12 cellular contexts compared by ENCODE assay signal in genomic region chr18:11147962-11148654, GRCh38. TPM values are rescaled to one million over a fixed set of nuclear protein-coding genes. Genes with fewer than 3 reads are reported as not detected.
A peak's percentile ranks its signal among the peaks of the same experiment; 100 is the strongest.
DNase-seq lines count a peak whose midpoint lies in the region; ATAC-seq, FAIRE-seq and TF ChIP-seq lines count a peak whose summit lies in the region.
"Had no signal": no experiment of that assay in that cellular context is flagged by ENCODE, and none has a peak within 500 bp of the region (broad histone marks: within the 10 kb centered on the region; RNA-seq: fewer than 3 reads in every experiment).

No MANE protein-coding gene starts in this region.

- POLR2A ChIA-PET in CD8-positive, alpha-beta memory T cell (lab: Charles Lee) = no interaction called here

- H3K9ac ChIP-seq in astrocyte (ENCODE audit: low read length) = no peak overlapping the region
- peak overlapping the region in 1 of 3 donors; percentile 32 for H3K9ac ChIP-seq in skeletal muscle tissue (ENCODE audit: low read depth in 1 of 3, low read length in 3 of 3)
- no peak overlapping the region for H3K9ac ChIP-seq in MM.1S (ENCODE audit: low read length)

- H4K20me1 ChIP-seq in astrocyte (ENCODE audit: insufficient read depth, low read length) (no peaks in the 10 kb centered on the region), MM.1S (ENCODE audit: insufficient read depth, low read length) (no peaks in the 10 kb centered on the region)

- H2AFZ ChIP-seq in astrocyte (ENCODE audit: low read depth, low read length) (peak overlapping the region; percentile 37), MM.1S (ENCODE audit: low read length) (no peak overlapping the region)

- H3K27ac ChIP-seq in astrocyte (ENCODE audit: low read depth, low read length) (no peak overlapping the region), skeletal muscle tissue (ENCODE audit: low read depth, low read length) (no peak overlapping the region), MM.1S (ENCODE audit: low read length) (no peak overlapping the region)
- no peak overlapping the region for H3K27ac ChIP-seq in CD8-positive, alpha-beta memory T cell (ENCODE audit: low read depth, low read length)

- H3K27me3 ChIP-seq in astrocyte (ENCODE audit: insufficient read depth, low read length) (peaks cover 58% of the 10 kb centered on the region), kidney epithelial cell (ENCODE audit: control insufficient read depth, insufficient read depth, low read length) (peaks cover 51% of the 10 kb centered on the region), skeletal muscle tissue (ENCODE audit: control insufficient read depth in 3 of 3, insufficient read depth in 3 of 3, low read length in 3 of 3) (peaks cover 27 to 36% (median 35%) of the 10 kb centered on the region in 3 donors), HAP-1 (ENCODE audit: low read depth) (no peaks in the 10 kb centered on the region), MM.1S (replicated peaks; ENCODE audit: insufficient read depth, low read length) (no peaks in the 10 kb centered on the region)
- no peaks in the 10 kb centered on the region for H3K27me3 ChIP-seq in CD8-positive, alpha-beta memory T cell (ENCODE audit: insufficient read depth, low read length, poor library complexity, severe bottlenecking)

- no peaks in the 10 kb centered on the region for H3K9me3 Mint-ChIP-seq in astrocyte (ENCODE audit: unreplicated experiment)
- no peaks in the 10 kb centered on the region for H3K9me3 Mint-ChIP-seq in activated T-cell treated with anti-CD3 and anti-CD28 coated beads, Interleukin-2, amount 50 U/mL, for 72 hours
- H3K9me3 Mint-ChIP-seq in CD8-positive, alpha-beta memory T cell = peaks cover 0 to 9% (median 4%) of the 10 kb centered on the region in 5 donors

- in situ Hi-C loops in HAP-1 (cut with MboI; ENCODE audit: low sequenced_read_pairs) = no loop called here

- no peaks in the 10 kb centered on the region for H3F3A ChIP-seq in MM.1S (ENCODE audit: insufficient read depth, low read length)

- DNase-seq in astrocyte (ENCODE audit: low read depth) = no peak
- DNase-seq in kidney epithelial cell (ENCODE audit: low read depth) = no peak
- no peak for DNase-seq in HAP-1 (ENCODE audit: low spot score in 2 of 2)
- no peak for DNase-seq in activated T-cell treated with anti-CD3 and anti-CD28 coated beads, Interleukin-2, amount 50 U/mL, for 72 hours
- DNase-seq in CD8-positive, alpha-beta memory T cell = no peak
- no peak for DNase-seq in MM.1S
- DNase-seq: left cardiac atrium; stimulated activated CD4-positive, alpha-beta T cell treated with anti-CD3 and anti-CD28 coated beads, Interleukin-4, amount 100 ng/mL, for 4 hours had no signal

- CTCF ChIA-PET in CD8-positive, alpha-beta memory T cell (lab: Charles Lee) = no interaction called here

- no peak for FAIRE-seq in astrocyte (lab: Jason Lieb, UNC)
- FAIRE-seq: bronchial epithelial cell had no signal

- H3K4me1 ChIP-seq in astrocyte (ENCODE audit: insufficient read depth, low read length) (no peaks in the 10 kb centered on the region), skeletal muscle tissue (ENCODE audit: control insufficient read depth in 3 of 3, insufficient read depth in 3 of 3, low read length in 3 of 3) (peaks cover 6 to 23% (median 9%) of the 10 kb centered on the region in 3 donors), HAP-1 (no peaks in the 10 kb centered on the region), MM.1S (ENCODE audit: low read length) (no peaks in the 10 kb centered on the region)
- no peaks in the 10 kb centered on the region for H3K4me1 ChIP-seq in CD8-positive, alpha-beta memory T cell (ENCODE audit: insufficient read depth, low read length)

- no peaks in the 10 kb centered on the region for H3K79me2 ChIP-seq in astrocyte (ENCODE audit: insufficient read depth, low read length)
- no peaks in the 10 kb centered on the region for H3K79me2 ChIP-seq in MM.1S (ENCODE audit: low read length)

- H3K4me2 ChIP-seq in astrocyte (ENCODE audit: low read length) = peak overlapping the region; percentile 82
- no peak overlapping the region for H3K4me2 ChIP-seq in MM.1S (ENCODE audit: low read depth, low read length)

- H3K36me3 Mint-ChIP-seq in astrocyte (ENCODE audit: low read depth, unreplicated experiment) = peaks cover 3% of the 10 kb centered on the region
- H3K36me3 Mint-ChIP-seq in activated T-cell treated with anti-CD3 and anti-CD28 coated beads, Interleukin-2, amount 50 U/mL, for 72 hours (ENCODE audit: insufficient read depth in 2 of 2) = no peaks in the 10 kb centered on the region
- no peaks in the 10 kb centered on the region for H3K36me3 Mint-ChIP-seq in CD8-positive, alpha-beta memory T cell

- H3K27me3 Mint-ChIP-seq in astrocyte (ENCODE audit: low read depth, unreplicated experiment) = peaks cover 48% of the 10 kb centered on the region
- peaks cover 37% of the 10 kb centered on the region for H3K27me3 Mint-ChIP-seq in activated T-cell treated with anti-CD3 and anti-CD28 coated beads, Interleukin-2, amount 50 U/mL, for 72 hours (ENCODE audit: low read depth)
- H3K27me3 Mint-ChIP-seq in CD8-positive, alpha-beta memory T cell = peaks cover 11 to 30% of the 10 kb centered on the region in 2 donors

- H3K9me3 ChIP-seq in astrocyte (ENCODE audit: insufficient read depth, low read depth, low read length) (no peaks in the 10 kb centered on the region), skeletal muscle tissue (ENCODE audit: control insufficient read depth in 3 of 3, low read length in 3 of 3) (peaks cover 0 to 2% (median 0%) of the 10 kb centered on the region in 3 donors), HAP-1 (no peaks in the 10 kb centered on the region), MM.1S (replicated peaks; ENCODE audit: insufficient read depth, low read length) (no peaks in the 10 kb centered on the region)
- H3K9me3 ChIP-seq in CD8-positive, alpha-beta memory T cell (ENCODE audit: low read length) = no peaks in the 10 kb centered on the region

- no peaks in the 10 kb centered on the region for H3K36me3 ChIP-seq in astrocyte (ENCODE audit: insufficient read depth, low read length)
- no peaks in the 10 kb centered on the region for H3K36me3 ChIP-seq in kidney epithelial cell (ENCODE audit: control insufficient read depth, insufficient read depth, low read length)
- H3K36me3 ChIP-seq in skeletal muscle tissue (ENCODE audit: control insufficient read depth in 3 of 3, insufficient read depth in 3 of 3, low read length in 3 of 3) = no peaks in the 10 kb centered on the region
- no peaks in the 10 kb centered on the region for H3K36me3 ChIP-seq in HAP-1 (replicated peaks)
- no peaks in the 10 kb centered on the region for H3K36me3 ChIP-seq in CD8-positive, alpha-beta memory T cell (ENCODE audit: insufficient read depth, low read length)
- H3K36me3 ChIP-seq in MM.1S (replicated peaks; ENCODE audit: insufficient read depth, low read length) = no peaks in the 10 kb centered on the region

- no peak for ATAC-seq in activated T-cell treated with anti-CD3 and anti-CD28 coated beads, Interleukin-2, amount 50 U/mL, for 72 hours (replicated peaks in 1 of 2)

- H3K4me3 ChIP-seq in GM12875 (ENCODE audit: low read depth, low read length) (peak overlapping the region; percentile 63), astrocyte (ENCODE audit: insufficient read depth, low read depth, low read length) (no peak overlapping the region), kidney epithelial cell (ENCODE audit: low read depth, low read length) (peak overlapping the region; percentile 12), skeletal muscle tissue (ENCODE audit: low read length in 3 of 3) (peak overlapping the region in 2 of 3 donors; percentile 24 to 69), HAP-1 (no peak overlapping the region), MM.1S (ENCODE audit: low read length) (no peak overlapping the region)
- H3K4me3 ChIP-seq in CD8-positive, alpha-beta memory T cell (ENCODE audit: low read length) = no peak overlapping the region

- no peak overlapping the region for H3K27ac Mint-ChIP-seq in astrocyte (ENCODE audit: unreplicated experiment)
- H3K27ac Mint-ChIP-seq in activated T-cell treated with anti-CD3 and anti-CD28 coated beads, Interleukin-2, amount 50 U/mL, for 72 hours = no peak overlapping the region
- H3K27ac Mint-ChIP-seq in CD8-positive, alpha-beta memory T cell = no peak overlapping the region

- no peaks in the 10 kb centered on the region for H3K4me1 Mint-ChIP-seq in astrocyte (ENCODE audit: low read depth, unreplicated experiment)
- H3K4me1 Mint-ChIP-seq in activated T-cell treated with anti-CD3 and anti-CD28 coated beads, Interleukin-2, amount 50 U/mL, for 72 hours (ENCODE audit: low read depth) = no peaks in the 10 kb centered on the region
- peaks cover 0 to 4% (median 0%) of the 10 kb centered on the region in 3 donors for H3K4me1 Mint-ChIP-seq in CD8-positive, alpha-beta memory T cell

- TF ChIP-seq CTCF in GM12875 (IDR thresholded peaks at IDR 0.05; ENCODE audit: borderline replicate concordance, insufficient read depth, low read depth, low read length) = no peak
- no peak for TF ChIP-seq CTCF in astrocyte (IDR thresholded peaks at IDR 0.05; ENCODE audit: insufficient read depth, low read depth, low read length)
- no peak for TF ChIP-seq CTCF in kidney epithelial cell (IDR thresholded peaks at IDR 0.05; ENCODE audit: insufficient read depth, low read length, poor library complexity, severe bottlenecking)
- no peak for TF ChIP-seq CTCF in MM.1S (IDR thresholded peaks at IDR 0.05; ENCODE audit: low read length)

- H3K9me2 ChIP-seq in MM.1S (replicated peaks; ENCODE audit: insufficient read depth, low read length) = no peaks in the 10 kb centered on the region

- peak overlapping the region; percentile 82 for H3K4me3 Mint-ChIP-seq in astrocyte (ENCODE audit: unreplicated experiment)
- H3K4me3 Mint-ChIP-seq in activated T-cell treated with anti-CD3 and anti-CD28 coated beads, Interleukin-2, amount 50 U/mL, for 72 hours = peak overlapping the region in 1 of 2 donors; percentile 44
- H3K4me3 Mint-ChIP-seq in CD8-positive, alpha-beta memory T cell = no peak overlapping the region

RNA-seq across cellular contexts. Expression of gene PIEZO2, which starts 1.3 kb away (rescaled TPM):
- 5.3 and 11.8 TPM in 2 replicates for total RNA-seq in astrocyte
- 1.1 and 1.8 TPM in 2 replicates for total RNA-seq in kidney epithelial cell
- total RNA-seq in skeletal muscle tissue = 41.2 TPM
- not detected for total RNA-seq in activated T-cell treated with anti-CD3 and anti-CD28 coated beads, Interleukin-2, amount 50 U/mL, for 72 hours
- not detected for total RNA-seq in CD8-positive, alpha-beta memory T cell
- polyA plus RNA-seq in CD8-positive, alpha-beta memory T cell = not detected
- total RNA-seq: G401 had no signal

Comparison
In these comparisons a context has a peak if more than half of its experiments do, and no peak if none do; other contexts are left out.
1. H3K4me3 ChIP-seq: peak in GM12875 (single experiment), kidney epithelial cell (single experiment) and skeletal muscle tissue (2 of 3); none in astrocyte (single experiment), HAP-1 (single experiment), CD8-positive, alpha-beta memory T cell (single experiment) and MM.1S (single experiment).